24 cellular contexts compared by ENCODE assay signal in genomic region chr7:106905734-106906133, GRCh38. TPM values are rescaled to one million over a fixed set of nuclear protein-coding genes. Genes with fewer than 3 reads are reported as not detected.
"Had no signal": no experiment of that assay in that cellular context is flagged by ENCODE, and none has a peak within 500 bp of the region (broad histone marks: within the 10 kb centered on the region; RNA-seq: fewer than 3 reads in every experiment).

No MANE protein-coding gene starts in this region.

- DNase-seq: activated CD4-positive, alpha-beta T cell treated with anti-CD3 and anti-CD28 coated beads, Interleukin-2, amount 10 ng/mL, durations not matched to agents 7 days and 5 days; activated CD8-positive, alpha-beta T cell treated with anti-CD3 and anti-CD28 coated beads, Interleukin-2, amount 10 ng/mL, durations not matched to agents 7 days and 5 days; activated effector memory CD4-positive, alpha-beta T cell treated with Interleukin-2 at 50 U/mL for 16 hours; activated naive CD4-positive, alpha-beta T cell treated with anti-CD3 and anti-CD28 coated beads, Interleukin-2, amount 10 ng/mL, durations not matched to agents 7 days and 5 days; activated naive CD8-positive, alpha-beta T cell treated with anti-CD3 and anti-CD28 coated beads, Interleukin-2, amount 50 U/mL, for 24 hours; activated T-cell treated with anti-CD3 and anti-CD28 coated beads, Interleukin-2, amount 50 U/mL, for 4 hours; aorta; brain microvascular endothelial cell; central memory CD4-positive, alpha-beta T cell; endodermal cell; foreskin keratinocyte; hypothalamus; islet precursor cell; lower lobe of right lung; right cardiac atrium; stimulated activated CD4-positive, alpha-beta T cell treated with anti-CD3 and anti-CD28 coated beads, Interleukin-2, amount 100 ng/mL, for 24 hours; stimulated activated naive CD4-positive, alpha-beta T cell treated with Interleukin-2 at 50 U/mL for 16 hours; SW 1271; thyroid gland had no signal

- H3K4me3 ChIP-seq: lower lobe of right lung, prostate gland, thyroid gland had no signal

- H3K27ac Mint-ChIP-seq: activated CD4-positive, alpha-beta T cell treated with anti-CD3 and anti-CD28 coated beads, Interleukin-2, amount 10 ng/mL, durations not matched to agents 7 days and 5 days; activated CD8-positive, alpha-beta T cell treated with anti-CD3 and anti-CD28 coated beads, Interleukin-2, amount 10 ng/mL, durations not matched to agents 7 days and 5 days; activated naive CD4-positive, alpha-beta T cell treated with anti-CD3 and anti-CD28 coated beads, Interleukin-2, amount 10 ng/mL, durations not matched to agents 7 days and 5 days; activated naive CD8-positive, alpha-beta T cell treated with anti-CD3 and anti-CD28 coated beads, Interleukin-2, amount 50 U/mL, for 24 hours; endodermal cell had no signal

- H3K4me1 ChIP-seq: foreskin keratinocyte, lower lobe of right lung, prostate gland, thyroid gland had no signal

- H3K36me3 ChIP-seq: brain microvascular endothelial cell, prostate gland, thyroid gland had no signal

- H3K27ac ChIP-seq: brain microvascular endothelial cell, epithelial cell of prostate, foreskin keratinocyte, lower lobe of right lung, prostate gland, thyroid gland had no signal

- H3K4me3 Mint-ChIP-seq: activated CD4-positive, alpha-beta T cell treated with anti-CD3 and anti-CD28 coated beads, Interleukin-2, amount 10 ng/mL, durations not matched to agents 7 days and 5 days; activated CD8-positive, alpha-beta T cell treated with anti-CD3 and anti-CD28 coated beads, Interleukin-2, amount 10 ng/mL, durations not matched to agents 7 days and 5 days; activated naive CD4-positive, alpha-beta T cell treated with anti-CD3 and anti-CD28 coated beads, Interleukin-2, amount 10 ng/mL, durations not matched to agents 7 days and 5 days; activated naive CD8-positive, alpha-beta T cell treated with anti-CD3 and anti-CD28 coated beads, Interleukin-2, amount 50 U/mL, for 24 hours; activated T-cell treated with anti-CD3 and anti-CD28 coated beads, Interleukin-2, amount 50 U/mL, for 4 hours; endodermal cell had no signal

- H3K9me3 Mint-ChIP-seq: activated CD4-positive, alpha-beta T cell treated with anti-CD3 and anti-CD28 coated beads, Interleukin-2, amount 10 ng/mL, durations not matched to agents 7 days and 5 days; activated naive CD4-positive, alpha-beta T cell treated with anti-CD3 and anti-CD28 coated beads, Interleukin-2, amount 10 ng/mL, durations not matched to agents 7 days and 5 days; activated naive CD8-positive, alpha-beta T cell treated with anti-CD3 and anti-CD28 coated beads, Interleukin-2, amount 50 U/mL, for 24 hours; activated T-cell treated with anti-CD3 and anti-CD28 coated beads, Interleukin-2, amount 50 U/mL, for 4 hours; endodermal cell had no signal

- H3K9me3 ChIP-seq: lower lobe of right lung, prostate gland, thyroid gland had no signal

- H3K27me3 Mint-ChIP-seq: activated CD4-positive, alpha-beta T cell treated with anti-CD3 and anti-CD28 coated beads, Interleukin-2, amount 10 ng/mL, durations not matched to agents 7 days and 5 days; activated naive CD4-positive, alpha-beta T cell treated with anti-CD3 and anti-CD28 coated beads, Interleukin-2, amount 10 ng/mL, durations not matched to agents 7 days and 5 days; activated naive CD8-positive, alpha-beta T cell treated with anti-CD3 and anti-CD28 coated beads, Interleukin-2, amount 50 U/mL, for 24 hours had no signal

- ATAC-seq: activated CD8-positive, alpha-beta T cell treated with anti-CD3 and anti-CD28 coated beads, Interleukin-2, amount 10 ng/mL, durations not matched to agents 7 days and 5 days; activated naive CD8-positive, alpha-beta T cell treated with anti-CD3 and anti-CD28 coated beads, Interleukin-2, amount 50 U/mL, for 24 hours; activated T-cell treated with anti-CD3 and anti-CD28 coated beads, Interleukin-2, amount 50 U/mL, for 4 hours; foreskin keratinocyte; lower lobe of right lung; right cardiac atrium had no signal

- H3K27me3 ChIP-seq: thyroid gland had no signal

RNA-seq across cellular contexts. Expression of gene PIK3CG, which starts 40.7 kb away (rescaled TPM):
- total RNA-seq: fibroblast of lung, foreskin keratinocyte, osteocyte had no signal
- polyA plus RNA-seq: foreskin keratinocyte, neural cell had no signal
